In genomic region chr1:235408503-235408960, GRCh38 we compare ENCODE assay signal across 1 cellular context.
TF ChIP-seq lines count a peak whose summit lies in the region.

No MANE protein-coding gene starts in this region.

TF ChIP-seq in HepG2, 621 proteins besides CTCF, POLR2A, EP300 and RAD21 (continued from another document and continues in another):
- TF ChIP-seq KIAA2018 (CRISPR knock-in tag; IDR thresholded peaks at IDR 0.05; ENCODE audit: borderline replicate concordance) (no peak), AKNA (CRISPR knock-in tag; IDR thresholded peaks at IDR 0.05; ENCODE audit: borderline replicate concordance) (no peak), ZNF513 (CRISPR knock-in tag; conservative IDR thresholded peaks at IDR 0.05) (no peak), MTERF4 (CRISPR knock-in tag; IDR thresholded peaks at IDR 0.05) (no peak), ONECUT2 (CRISPR knock-in tag; IDR thresholded peaks at IDR 0.05) (no peak; the same call in 1 of the 2 replicates), ZNF34 (CRISPR knock-in tag; IDR thresholded peaks at IDR 0.05; ENCODE audit: borderline replicate concordance) (no peak), ZNF777 (CRISPR knock-in tag; IDR thresholded peaks at IDR 0.05) (no peak), ZNF441 (CRISPR knock-in tag; IDR thresholded peaks at IDR 0.05; ENCODE audit: borderline replicate concordance) (no peak), ZNF484 (CRISPR knock-in tag; IDR thresholded peaks at IDR 0.05; ENCODE audit: borderline replicate concordance, low read depth) (no peak), PAXIP1 (CRISPR knock-in tag; conservative IDR thresholded peaks at IDR 0.05) (peak; percentile 76), PPARG (CRISPR knock-in tag; conservative IDR thresholded peaks at IDR 0.05) (peak; percentile 39; the same call in 1 of the 2 replicates), TBX2 (CRISPR knock-in tag; IDR thresholded peaks at IDR 0.05; ENCODE audit: borderline replicate concordance) (peak; percentile 19; the same call in 1 of the 2 replicates), PRMT3 (CRISPR knock-in tag; IDR thresholded peaks at IDR 0.05; ENCODE audit: borderline replicate concordance, low read depth) (no peak), JUN (CRISPR knock-in tag; IDR thresholded peaks at IDR 0.05) (no peak), ZBTB10 (CRISPR knock-in tag; IDR thresholded peaks at IDR 0.05; ENCODE audit: borderline replicate concordance) (no peak), ZNF121 (CRISPR knock-in tag; IDR thresholded peaks at IDR 0.05) (no peak), YEATS4 (CRISPR knock-in tag; IDR thresholded peaks at IDR 0.05; ENCODE audit: borderline replicate concordance) (no peak; the same call in 1 of the 2 replicates), KAT2B (IDR thresholded peaks at IDR 0.05; ENCODE audit: borderline replicate concordance, low read depth, low read length) (no peak), NCOA2 (CRISPR knock-in tag; IDR thresholded peaks at IDR 0.05) (peak; percentile 31), RFX1 (IDR thresholded peaks at IDR 0.05) (no peak), HHEX (CRISPR knock-in tag; IDR thresholded peaks at IDR 0.05) (no peak), ZNF614 (CRISPR knock-in tag; IDR thresholded peaks at IDR 0.05; ENCODE audit: borderline replicate concordance) (peak; percentile 59; the same call in 1 of the 2 replicates), ZNF12 (CRISPR knock-in tag; IDR thresholded peaks at IDR 0.05) (peak; percentile 97), ZNF576 (CRISPR knock-in tag; IDR thresholded peaks at IDR 0.05) (no peak), NR2F1 (CRISPR knock-in tag; IDR thresholded peaks at IDR 0.05) (no peak), ZFP36L2 (CRISPR knock-in tag; IDR thresholded peaks at IDR 0.05) (no peak), FOSL1 (CRISPR knock-in tag; IDR thresholded peaks at IDR 0.05; ENCODE audit: borderline replicate concordance) (no peak), ZMAT3 (CRISPR knock-in tag; conservative IDR thresholded peaks at IDR 0.05) (peak; percentile 54; the same call in 1 of the 2 replicates), ZNF562 (CRISPR knock-in tag; IDR thresholded peaks at IDR 0.05; ENCODE audit: borderline replicate concordance) (no peak), ZNF816 (CRISPR knock-in tag; IDR thresholded peaks at IDR 0.05; ENCODE audit: borderline replicate concordance) (peak; percentile 62; the same call in 1 of the 2 replicates)
